In genomic region chr15:43545426-43545825, GRCh38 we compare ENCODE assay signal across 9 cellular contexts. TPM values are rescaled to one million over a fixed set of nuclear protein-coding genes. Genes with fewer than 3 reads are reported as not detected.
"Had no signal": no experiment of that assay in that cellular context is flagged by ENCODE, and none has a peak within 500 bp of the region (broad histone marks: within the 10 kb centered on the region; RNA-seq: fewer than 3 reads in every experiment).

No MANE protein-coding gene starts in this region.

- DNase-seq: IMR-90, KBM-7, KG1 had no signal

- H3K27ac ChIP-seq: HL-60, KMS-11 had no signal

- H3K4me3 ChIP-seq: K562 had no signal

- H3K4me2 ChIP-seq: KMS-11 had no signal

- FAIRE-seq: HepG2, HTR-8/SVneo, K562 had no signal

- ATAC-seq: HepG2, K562 had no signal

- H3K9ac ChIP-seq: KMS-11 had no signal

RNA-seq across cellular contexts. Expression of gene MAP1A, which starts 28.0 kb away (rescaled TPM):
- polyA plus RNA-seq: IgD-negative memory B cell had no signal

RNA-seq across cellular contexts. Expression of gene CKMT1B, which starts 48.4 kb away (rescaled TPM):
- total RNA-seq: IMR-90 had no signal
- polyA plus RNA-seq: IgD-negative memory B cell, IMR-90 had no signal
